Comparison of ENCODE assay signal across 1 cellular context in genomic region chr16:70656712-70657263, GRCh38.
A peak's percentile ranks its signal among the peaks of the same experiment; 100 is the strongest.
TF ChIP-seq lines count a peak whose summit lies in the region.

No MANE protein-coding gene starts in this region.

TF ChIP-seq in HepG2, 621 proteins besides CTCF, POLR2A, EP300 and RAD21 (continued from another document and continues in another):
- TF ChIP-seq ZNF407 (CRISPR knock-in tag; IDR thresholded peaks at IDR 0.05; ENCODE audit: not compliant biosample characterization) (peak; percentile 53), SP2 (CRISPR knock-in tag; IDR thresholded peaks at IDR 0.05) (no peak), ZBTB20 (CRISPR knock-in tag; IDR thresholded peaks at IDR 0.05; ENCODE audit: borderline replicate concordance, low read depth) (peak; percentile 92; the same call in 1 of the 2 replicates), ZNF331 (CRISPR knock-in tag; IDR thresholded peaks at IDR 0.05) (peak; percentile 58; the same call in 1 of the 2 replicates), TGIF2 (CRISPR knock-in tag; IDR thresholded peaks at IDR 0.05) (peak; percentile 45; the same call in 1 of the 2 replicates), MTERF4 (CRISPR knock-in tag; IDR thresholded peaks at IDR 0.05) (peak; percentile 98), ZNF589 (CRISPR knock-in tag; conservative IDR thresholded peaks at IDR 0.05) (peak; percentile 84), GABPA (IDR thresholded peaks at IDR 0.05; ENCODE audit: low read depth, low read length) (0 out of 2 replicates have a peak, but pooled peaks have one; percentile 29), GABPA (CRISPR knock-in tag; IDR thresholded peaks at IDR 0.05; ENCODE audit: low read depth) (no peak), DNMT1 (CRISPR knock-in tag; IDR thresholded peaks at IDR 0.05) (peak; percentile 81; the same call in 1 of the 2 replicates), REPIN1 (CRISPR knock-in tag; IDR thresholded peaks at IDR 0.05; ENCODE audit: borderline replicate concordance, low read depth) (peak; percentile 87; the same call in 1 of the 2 replicates), HDAC2 (CRISPR knock-in tag; IDR thresholded peaks at IDR 0.05) (peak; percentile 73; the same call in 1 of the 2 replicates), MAX (IDR thresholded peaks at IDR 0.05) (peak; percentile 92), PAX8 (CRISPR knock-in tag; IDR thresholded peaks at IDR 0.05; ENCODE audit: borderline replicate concordance) (no peak), HIVEP1 (CRISPR knock-in tag; IDR thresholded peaks at IDR 0.05) (peak; percentile 64; the same call in 1 of the 2 replicates), ZNF619 (CRISPR knock-in tag; IDR thresholded peaks at IDR 0.05) (peak; percentile 91), ARNTL (CRISPR knock-in tag; IDR thresholded peaks at IDR 0.05) (peak; percentile 76), DRAP1 (CRISPR knock-in tag; IDR thresholded peaks at IDR 0.05) (peak; percentile 70), CEBPB (IDR thresholded peaks at IDR 0.05; ENCODE audit: borderline replicate concordance, low read depth, low read length) (no peak), ZNF691 (CRISPR knock-in tag; IDR thresholded peaks at IDR 0.05; ENCODE audit: borderline replicate concordance, low read depth) (peak; percentile 77; the same call in 1 of the 2 replicates), IKZF4 (CRISPR knock-in tag; IDR thresholded peaks at IDR 0.05; ENCODE audit: borderline replicate concordance, low read depth, not compliant biosample characterization) (peak; percentile 49), ZNF644 (CRISPR knock-in tag; IDR thresholded peaks at IDR 0.05; ENCODE audit: low read depth) (no peak), ZSCAN30 (CRISPR knock-in tag; IDR thresholded peaks at IDR 0.05) (no peak), RXRB (CRISPR knock-in tag; IDR thresholded peaks at IDR 0.05; ENCODE audit: borderline replicate concordance) (peak; percentile 26; the same call in 1 of the 2 replicates), ZFP82 (CRISPR knock-in tag; IDR thresholded peaks at IDR 0.05; ENCODE audit: borderline replicate concordance) (no peak), TOPORS (CRISPR knock-in tag; IDR thresholded peaks at IDR 0.05) (peak; percentile 62; the same call in 1 of the 2 replicates), HDAC1 (CRISPR knock-in tag; IDR thresholded peaks at IDR 0.05) (peak; percentile 77), SAP130 (CRISPR knock-in tag; IDR thresholded peaks at IDR 0.05; ENCODE audit: low read depth) (peak; percentile 74), ZKSCAN5 (CRISPR knock-in tag; IDR thresholded peaks at IDR 0.05) (peak; percentile 79; the same call in 1 of the 2 replicates), REL (CRISPR knock-in tag; conservative IDR thresholded peaks at IDR 0.05) (0 out of 2 replicates have a peak, but pooled peaks have one; percentile 39), SOX6 (IDR thresholded peaks at IDR 0.05) (no peak), SOX6 (CRISPR knock-in tag; IDR thresholded peaks at IDR 0.05) (peak; percentile 59), HNRNPUL1 (IDR thresholded peaks at IDR 0.05; ENCODE audit: low read depth, low read length) (no peak), ZNF44 (CRISPR knock-in tag; IDR thresholded peaks at IDR 0.05) (peak; percentile 98; the same call in 1 of the 2 replicates), ZBTB7A (CRISPR knock-in tag; IDR thresholded peaks at IDR 0.05) (peak; percentile 98), ARID3A (IDR thresholded peaks at IDR 0.05; ENCODE audit: low read depth, low read length) (no peak), NCOR1 (IDR thresholded peaks at IDR 0.05; ENCODE audit: borderline replicate concordance, low read length) (no peak), CHCHD3 (CRISPR knock-in tag; IDR thresholded peaks at IDR 0.05) (peak; percentile 95), ZNF136 (CRISPR knock-in tag; IDR thresholded peaks at IDR 0.05; ENCODE audit: low read depth) (peak; percentile 97; the same call in 1 of the 2 replicates), ARNT2 (CRISPR knock-in tag; IDR thresholded peaks at IDR 0.05; ENCODE audit: low read depth) (peak; percentile 90), E2F2 (CRISPR knock-in tag; IDR thresholded peaks at IDR 0.05; ENCODE audit: borderline replicate concordance) (peak; percentile 34; the same call in 1 of the 2 replicates), ZNF7 (CRISPR knock-in tag; IDR thresholded peaks at IDR 0.05) (no peak), SALL2 (CRISPR knock-in tag; IDR thresholded peaks at IDR 0.05) (no peak), ZFP90 (CRISPR knock-in tag; IDR thresholded peaks at IDR 0.05; ENCODE audit: borderline replicate concordance) (peak; percentile 86; the same call in 1 of the 2 replicates), ARID4A (CRISPR knock-in tag; IDR thresholded peaks at IDR 0.05; ENCODE audit: borderline replicate concordance) (peak; percentile 84), NR2F6 (IDR thresholded peaks at IDR 0.05) (no peak), NR2F6 (CRISPR knock-in tag; IDR thresholded peaks at IDR 0.05) (peak; percentile 45; the same call in 1 of the 2 replicates)
